Comparison of ENCODE assay signal across 8 cellular contexts in the genomic region with DNA sequence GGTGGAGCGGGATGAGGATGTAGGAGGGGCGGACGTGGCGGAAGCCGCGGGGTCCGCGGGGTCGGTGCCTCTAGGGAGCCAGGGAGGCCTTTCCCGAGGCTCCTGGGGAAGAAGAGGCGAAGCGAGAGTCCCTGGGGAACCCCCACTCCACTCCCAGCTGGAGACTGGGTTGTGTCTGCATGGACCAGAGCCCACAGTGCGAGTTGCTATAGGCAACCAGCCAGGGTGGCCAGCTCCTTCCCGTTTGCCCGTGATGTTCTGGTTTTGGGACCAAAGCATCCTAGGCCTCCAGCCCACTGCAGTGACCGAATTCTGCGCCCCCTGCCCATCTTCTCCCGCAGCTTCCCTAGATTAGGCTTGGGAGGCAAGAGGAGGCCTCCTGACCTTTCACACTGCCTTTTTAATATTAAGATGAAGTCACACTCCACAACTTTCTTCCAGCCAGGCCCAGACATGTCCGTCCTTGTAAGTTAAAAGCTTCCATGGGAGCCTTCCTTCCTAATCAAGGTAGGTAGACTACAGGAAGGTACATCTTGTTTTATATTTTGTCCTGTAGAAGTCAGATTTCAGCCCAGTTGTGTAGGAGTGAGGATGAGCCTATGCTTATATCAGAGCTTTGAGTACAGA. TPM values are rescaled to one million over a fixed set of nuclear protein-coding genes. Genes with fewer than 3 reads are reported as not detected.
DNase-seq lines count a peak whose midpoint lies in the region; ATAC-seq, FAIRE-seq and TF ChIP-seq lines count a peak whose summit lies in the region.

No MANE protein-coding gene starts in this region.

- H3K4me2 ChIP-seq in BLaER1 treated with 17β-estradiol and CSF1 and Interleukin-3, amounts not matched to agents 10 nM and 100 nM: peak overlapping the region; percentile 88 to 99 (median 96)

- H3K9me3 Mint-ChIP-seq in endothelial cell (ENCODE audit: unreplicated experiment): no peaks in the 10 kb centered on the region

- H3K27ac ChIP-seq in BLaER1 treated with 17β-estradiol and CSF1 and Interleukin-3, amounts not matched to agents 10 nM and 100 nM: peak overlapping the region; percentile 92 to 98 (median 95)
- H3K27ac ChIP-seq in SK-N-MC: no peak overlapping the region
- H3K27ac ChIP-seq in muscle layer of colon (ENCODE audit: low read depth, low read length): peak overlapping the region; percentile 98

- peaks cover 3% of the 10 kb centered on the region for H3K27me3 Mint-ChIP-seq in endothelial cell (ENCODE audit: unreplicated experiment)

- TF ChIP-seq CTCF in endothelial cell (IDR thresholded peaks at IDR 0.05; ENCODE audit: unreplicated experiment): no peak

- peak overlapping the region; percentile 64 to 88 (median 72) for H3K4me3 ChIP-seq in BLaER1 treated with 17β-estradiol and CSF1 and Interleukin-3, amounts not matched to agents 10 nM and 100 nM
- H3K4me3 ChIP-seq in SK-N-MC: peak overlapping the region; percentile 96
- peak overlapping the region; percentile 71 to 88 for H3K4me3 ChIP-seq in muscle layer of colon (ENCODE audit: low read depth in 1 of 2, low read length in 2 of 2)

- H3K36me3 Mint-ChIP-seq in endothelial cell (ENCODE audit: low read depth, unreplicated experiment): no peaks in the 10 kb centered on the region

- no peaks in the 10 kb centered on the region for H3K27me3 ChIP-seq in BLaER1 treated with 17β-estradiol and CSF1 and Interleukin-3, amounts not matched to agents 10 nM and 100 nM
- H3K27me3 ChIP-seq in muscle layer of colon (ENCODE audit: control insufficient read depth in 1 of 2, insufficient read depth in 2 of 2, low read length in 2 of 2): no peaks in the 10 kb centered on the region

- peaks cover 4 to 25% (median 15%) of the 10 kb centered on the region in 11 experiments; a peak in 17 of 22 replicates for H3K36me3 ChIP-seq in BLaER1 treated with 17β-estradiol and CSF1 and Interleukin-3, amounts not matched to agents 10 nM and 100 nM
- H3K36me3 ChIP-seq in SK-N-MC (ENCODE audit: insufficient read depth, low read length) (peaks cover 5% of the 10 kb centered on the region; the same call in 1 of the 2 replicates), muscle layer of colon (ENCODE audit: insufficient read depth, low read length) (peaks cover 21% of the 10 kb centered on the region)

- H3K4me1 ChIP-seq in BLaER1 treated with 17β-estradiol and CSF1 and Interleukin-3, amounts not matched to agents 10 nM and 100 nM: peaks cover 41 to 66% (median 55%) of the 10 kb centered on the region in 10 experiments
- H3K4me1 ChIP-seq in muscle layer of colon (ENCODE audit: insufficient read depth, low read length): peaks cover 7% of the 10 kb centered on the region

- peak; percentile 17 for ATAC-seq in GM18868 (IDR thresholded peaks at IDR 0.05; ENCODE audit: unreplicated experiment)
- ATAC-seq in HG03342 (IDR thresholded peaks at IDR 0.05; ENCODE audit: unreplicated experiment): peak; percentile 35

- no peak for FAIRE-seq in RCC 7860 (lab: Jason Lieb, UNC)

- H3K4me3 Mint-ChIP-seq in endothelial cell (ENCODE audit: unreplicated experiment): peak overlapping the region; percentile 90

- DNase-seq in SK-N-MC (ENCODE audit: low read depth, low spot score): no peak
- no peak for DNase-seq in endothelial cell (ENCODE audit: low spot score)
- no peak for DNase-seq in RCC 7860 (ENCODE audit: low spot score)
- no peak for DNase-seq in NCI-H446 treated with DMSO at 0.1 percent for 48 hours (lab: John Stamatoyannopoulos, UW)

- H3K4me1 Mint-ChIP-seq in endothelial cell (ENCODE audit: unreplicated experiment): peaks cover 17% of the 10 kb centered on the region

- peak overlapping the region; percentile 89 to 97 (median 94) for H3K9ac ChIP-seq in BLaER1 treated with 17β-estradiol and CSF1 and Interleukin-3, amounts not matched to agents 10 nM and 100 nM
- H3K9ac ChIP-seq in SK-N-MC (ENCODE audit: insufficient read length) (peak overlapping the region; percentile 90), muscle layer of colon (ENCODE audit: low read length) (peak overlapping the region; percentile 64)

- no peaks in the 10 kb centered on the region for H3K9me3 ChIP-seq in BLaER1 treated with 17β-estradiol and CSF1 and Interleukin-3, amounts not matched to agents 10 nM and 100 nM (replicated peaks in 1 of 11)
- H3K9me3 ChIP-seq in SK-N-MC (ENCODE audit: low read depth, low read length) (no peaks in the 10 kb centered on the region), muscle layer of colon (ENCODE audit: low read length) (no peaks in the 10 kb centered on the region)

- H4K20me1 ChIP-seq in BLaER1 treated with 17β-estradiol and CSF1 and Interleukin-3, amounts not matched to agents 10 nM and 100 nM: no peaks in the 10 kb centered on the region

- peak overlapping the region; percentile 88 for H3K27ac Mint-ChIP-seq in endothelial cell (ENCODE audit: unreplicated experiment)

RNA-seq across cellular contexts. Expression of a gene that starts 0.5 kb away (rescaled TPM):
- total RNA-seq in endothelial cell (ENCODE audit: unreplicated experiment): 70.3 TPM

RNA-seq across cellular contexts. Expression of a gene that starts 42.6 kb away (rescaled TPM):
- total RNA-seq in endothelial cell (ENCODE audit: unreplicated experiment): 2.4 TPM

RNA-seq across cellular contexts. Expression of a gene that starts 43.0 kb away (rescaled TPM):
- total RNA-seq in endothelial cell (ENCODE audit: unreplicated experiment): 9.8 TPM
